8 cellular contexts compared by ENCODE assay signal in the genomic region with DNA sequence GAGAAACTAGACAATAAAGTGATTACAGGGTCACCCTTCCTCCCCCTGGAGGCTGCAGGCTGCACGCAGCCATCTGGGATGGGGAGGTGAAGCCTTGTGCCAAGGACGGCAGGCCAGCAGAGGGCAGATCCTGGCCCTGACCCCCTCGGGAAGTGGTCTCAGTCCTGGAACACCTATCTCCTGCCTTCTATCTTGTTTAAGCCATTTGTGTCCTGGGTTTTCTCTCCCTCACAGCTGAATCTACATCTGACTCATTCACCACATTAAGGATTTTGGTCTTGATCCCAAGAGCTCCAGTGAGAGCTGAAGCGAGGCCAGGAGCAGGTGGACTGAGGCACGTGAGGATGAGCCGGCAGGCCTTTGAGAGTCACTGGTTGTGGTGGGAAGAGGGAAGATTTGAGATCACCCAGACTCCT. TPM values are rescaled to one million over a fixed set of nuclear protein-coding genes. Genes with fewer than 3 reads are reported as not detected.
DNase-seq lines count a peak whose midpoint lies in the region; ATAC-seq, FAIRE-seq and TF ChIP-seq lines count a peak whose summit lies in the region.

No MANE protein-coding gene starts in this region.

- H4K91ac ChIP-seq in H1 (replicated peaks; ENCODE audit: insufficient read length, low read length) = no peak overlapping the region

- H3K4ac ChIP-seq in H1 (replicated peaks; ENCODE audit: insufficient read length, low read depth, low read length) = no peak overlapping the region

- H3K36me3 Mint-ChIP-seq in neural crest cell (ENCODE audit: low read depth) = no peaks in the 10 kb centered on the region

- H3K27ac Mint-ChIP-seq in neural crest cell (ENCODE audit: unreplicated experiment) = no peak overlapping the region

- peaks cover 4% of the 10 kb centered on the region for H3K9me3 Mint-ChIP-seq in neural crest cell

- peak; percentile 94 to 96 (median 96) for TF ChIP-seq CTCF in H1 (IDR thresholded peaks at IDR 0.05; ENCODE audit: control extremely low read depth in 1 of 3, insufficient read depth in 1 of 3, low read depth in 1 of 3, low read length in 3 of 3)
- TF ChIP-seq CTCF in neural crest cell (conservative IDR thresholded peaks at IDR 0.05) = peak; percentile 49

- DNase-seq in ELF-1 (ENCODE audit: low read depth, low spot score) = peak; percentile 78
- peak; percentile 27 for DNase-seq in NCI-H226
- DNase-seq in H1 (ENCODE audit: low read depth in 1 of 2, low spot score in 2 of 2) = peak; percentile 31 to 68
- peak; percentile 26 for DNase-seq in neural crest cell (ENCODE audit: low read depth, low spot score)
- no peak for DNase-seq in T-helper 2 cell
- DNase-seq in NCI-H345 treated with DMSO at 0.1 percent for 48 hours (lab: John Stamatoyannopoulos, UW; ENCODE audit: unreplicated experiment) = no peak
- DNase-seq in MV-4-11 (lab: John Stamatoyannopoulos, UW) = no peak

- H3K79me1 ChIP-seq in H1 (ENCODE audit: low read depth, low read length) = no peaks in the 10 kb centered on the region

- peak; percentile 58 to 68 for TF ChIP-seq RAD21 in H1 (IDR thresholded peaks at IDR 0.05 in 1 of 2, conservative IDR thresholded peaks at IDR 0.05 in 1 of 2; ENCODE audit: low read depth in 2 of 2, low read length in 2 of 2)

- no peak overlapping the region for H3K4me3 Mint-ChIP-seq in neural crest cell

- no peak for ATAC-seq in GM18873 (IDR thresholded peaks at IDR 0.05; ENCODE audit: low FRiP score, unreplicated experiment)

- H2AFZ ChIP-seq in H1 (ENCODE audit: low read length) = 0 out of 2 replicates have a peak overlapping the region, but pooled peaks have one; percentile 36

- no peaks in the 10 kb centered on the region for H3K79me2 ChIP-seq in H1 (ENCODE audit: control insufficient read depth in 1 of 2, insufficient read depth in 2 of 2, low read length in 2 of 2)

- H2BK12ac ChIP-seq in H1 (ENCODE audit: low read depth, low read length) = peak overlapping the region; percentile 14; the same call in 1 of the 2 replicates

- H2BK20ac ChIP-seq in H1 (ENCODE audit: low read length) = no peak overlapping the region

- no peak overlapping the region for H2BK120ac ChIP-seq in H1 (replicated peaks; ENCODE audit: low read depth, low read length)

- WGBS in H1 (ENCODE audit: extremely low coverage in 1 of 2, insufficient coverage in 1 of 2, insufficient read length in 1 of 2, insufficient replicate concordance in 2 of 2, low coverage in 1 of 2, low lambda C conversion rate in 2 of 2, missing lambda C conversion rate in 1 of 2), 2 experiments = 59% methylated on average over 6 of the region's 6 CpGs; no CpG with 5 or more reads in 1 of the 2 experiments

- H3K14ac ChIP-seq in H1 (ENCODE audit: insufficient read length) = no peak overlapping the region

- POLR2A ChIA-PET in H1 (lab: Charles Lee; ENCODE audit: partially characterized antibody) = no interaction called here

- CTCF ChIA-PET in H1 (lab: Charles Lee; ENCODE audit: partially characterized antibody) = interaction anchor here (0.6 to 2.4 kb wide), 19 partner anchors 9 to 538 kb away, joined by 3 to 9 read pairs (median 3); partner anchors contain the start of gene PARP12

- H2BK5ac ChIP-seq in H1 (ENCODE audit: low read depth, low read length) = no peak overlapping the region

- no peak overlapping the region for H3K23ac ChIP-seq in H1 (ENCODE audit: insufficient read length)

- H4K20me1 ChIP-seq in H1 (replicated peaks in 1 of 2; ENCODE audit: control insufficient read depth in 1 of 2, insufficient read depth in 2 of 2, low read length in 2 of 2) = peaks cover 0 to 2% of the 10 kb centered on the region in 2 experiments

- H3K56ac ChIP-seq in H1 (replicated peaks; ENCODE audit: insufficient read length, low read depth, low read length) = no peak overlapping the region

- H3K9me3 ChIP-seq in H1 (ENCODE audit: insufficient read depth in 2 of 2, low read depth in 1 of 2, low read length in 1 of 2) = no peaks in the 10 kb centered on the region

- peaks cover 2% of the 10 kb centered on the region for H3K27me3 Mint-ChIP-seq in neural crest cell (ENCODE audit: low read depth)

- H3K23me2 ChIP-seq in H1 (ENCODE audit: low read depth, low read length) = no peaks in the 10 kb centered on the region

- H2BK15ac ChIP-seq in H1 (ENCODE audit: low read length) = 0 out of 2 replicates have a peak overlapping the region, but pooled peaks have one; percentile 16

- no peak overlapping the region for H3K4me2 ChIP-seq in H1 (ENCODE audit: insufficient read depth in 1 of 2, low read depth in 2 of 2, low read length in 2 of 2)

- TF ChIP-seq POLR2A in H1 (IDR thresholded peaks at IDR 0.05; ENCODE audit: control extremely low read depth in 1 of 2, low read depth in 2 of 2, low read length in 2 of 2) = no peak

- no peak overlapping the region for H3K4me3 ChIP-seq in H1 (ENCODE audit: extremely low read depth in 1 of 4, insufficient read depth in 2 of 4, low read depth in 3 of 4, low read length in 4 of 4)

- H3K27ac ChIP-seq in H1 (ENCODE audit: low read depth, low read length) = no peak overlapping the region

- no peak overlapping the region for H4K8ac ChIP-seq in H1 (ENCODE audit: extremely low read depth, insufficient read depth, low read length)

- H2AK5ac ChIP-seq in H1 (ENCODE audit: low read depth, low read length) = 0 out of 2 replicates have a peak overlapping the region, but pooled peaks have one; percentile 13

- no peaks in the 10 kb centered on the region for H3K4me1 ChIP-seq in H1 (replicated peaks in 1 of 4; ENCODE audit: control insufficient read depth in 3 of 4, insufficient read depth in 4 of 4, low read length in 3 of 4)

- no peak for TF ChIP-seq EP300 in H1 (IDR thresholded peaks at IDR 0.05; ENCODE audit: borderline replicate concordance in 1 of 2, low read depth in 2 of 2, low read length in 2 of 2)

- no peak overlapping the region for H4K5ac ChIP-seq in H1 (ENCODE audit: insufficient read length, low read depth, low read length)

- H3K27me3 ChIP-seq in H1 (replicated peaks in 1 of 4; ENCODE audit: control insufficient read depth in 3 of 4, extremely low read depth in 1 of 4, insufficient read depth in 3 of 4, low read length in 3 of 4) = no peaks in the 10 kb centered on the region

- H3K9ac ChIP-seq in H1 (replicated peaks in 1 of 4; ENCODE audit: extremely low read depth in 1 of 4, low read depth in 3 of 4, low read length in 3 of 4) = no peak overlapping the region

- FAIRE-seq in H1 (lab: Jason Lieb, UNC) = peak; percentile 72

- H3K18ac ChIP-seq in H1 (ENCODE audit: extremely low read depth, low read length) = no peak overlapping the region

- peaks cover 4% of the 10 kb centered on the region for H3K4me1 Mint-ChIP-seq in neural crest cell

- H3K36me3 ChIP-seq in H1 (ENCODE audit: control insufficient read depth in 2 of 4, insufficient read depth in 4 of 4, low read length in 3 of 4) = no peaks in the 10 kb centered on the region

TF ChIP-seq in H1, 55 proteins besides CTCF, POLR2A, EP300 and RAD21:
- TF ChIP-seq MAX (IDR thresholded peaks at IDR 0.05) (peak; percentile 47; the same call in 1 of the 2 replicates), NRF1 (IDR thresholded peaks at IDR 0.05; ENCODE audit: low read depth, low read length) (no peak), E2F6 (IDR thresholded peaks at IDR 0.05) (0 out of 2 replicates have a peak, but pooled peaks have one; percentile 20), BACH1 (IDR thresholded peaks at IDR 0.05; ENCODE audit: low read length) (no peak), YY1 (IDR thresholded peaks at IDR 0.05; ENCODE audit: low read depth, low read length) (0 out of 2 replicates have a peak, but pooled peaks have one; percentile 24)

RNA-seq across cellular contexts. Expression of gene PARP12, which starts 16.4 kb away (rescaled TPM):
- 9.0 and 10.6 TPM in 2 replicates for total RNA-seq in H1 (2021; fragmentation: NEBNext Ultra II Directional; extraction: Animal tissue kit (Norgen Biotek cat#: 25700))
- 19.4 and 21.5 TPM in 2 replicates for polyA plus RNA-seq in H1 (2011; rRNA removed)
- 15.6 TPM for polyA plus RNA-seq in H1 (2011; cell fraction: cytosol; rRNA removed)
- 29.0 TPM for polyA plus RNA-seq in H1 (2011; cell fraction: nucleus; rRNA removed)
- polyA plus RNA-seq in H1 (2012, experiment 1 of 2) = 9.9 to 13.6 TPM (median 12.0 TPM) in 4 replicates
- polyA plus RNA-seq in H1 (2012, experiment 2 of 2) = 7.7 TPM
- polyA plus RNA-seq in H1 (2013, experiment 1 of 2) = 5.4 TPM
- polyA plus RNA-seq in H1 (2013, experiment 2 of 2) = 5.1 TPM
- polyA minus RNA-seq in H1 (2011; rRNA and poly(A)+ RNA removed) = 14.6 and 21.4 TPM in 2 replicates
- polyA minus RNA-seq in H1 (2011; cell fraction: cytosol; rRNA and poly(A)+ RNA removed) = 12.9 TPM
- 12.8 TPM for polyA minus RNA-seq in H1 (2011; cell fraction: nucleus; rRNA and poly(A)+ RNA removed)
- total RNA-seq in neural crest cell = 2.7 and 2.9 TPM in 2 replicates

Comparison
In these comparisons a context has a peak if more than half of its experiments do, and no peak if none do; other contexts are left out.
1. DNase-seq: peak in ELF-1 (single experiment), NCI-H226 (single experiment), H1 (2 of 2) and neural crest cell (single experiment); none in T-helper 2 cell (0 of 5), NCI-H345 treated with DMSO at 0.1 percent for 48 hours (single experiment) and MV-4-11 (single experiment).